In the genomic region with DNA sequence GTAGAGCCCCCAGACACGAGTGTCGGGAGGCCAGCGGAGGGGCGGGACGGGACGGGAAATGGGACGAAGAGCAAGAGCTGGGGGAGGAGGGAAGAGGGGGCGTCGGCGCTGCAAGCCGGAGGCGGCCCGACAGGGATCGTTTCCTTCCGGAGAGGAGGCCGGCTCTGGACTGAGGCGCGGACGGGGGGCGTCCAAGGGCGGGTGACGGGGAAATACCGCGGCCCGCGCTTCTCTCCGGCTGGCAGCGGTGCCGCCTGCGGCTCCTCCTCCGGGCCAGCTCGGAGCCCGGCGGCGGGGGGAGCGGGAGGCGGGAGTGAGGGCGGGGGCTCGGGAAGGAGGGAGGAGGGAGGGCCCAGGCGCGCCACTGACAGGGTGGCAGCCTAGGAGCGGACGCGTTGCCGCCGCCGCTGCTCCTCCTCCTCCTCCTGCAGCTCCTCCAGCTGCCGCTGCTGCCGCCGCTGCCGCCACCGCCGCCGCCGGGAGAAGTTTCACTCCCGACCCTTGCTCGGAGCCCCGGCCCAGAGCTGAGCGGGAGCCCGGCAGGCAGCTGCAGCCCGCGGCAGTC, we compare ENCODE assay signal across 8 cellular contexts. TPM values are rescaled to one million over a fixed set of nuclear protein-coding genes. Genes with fewer than 3 reads are reported as not detected.
DNase-seq lines count a peak whose midpoint lies in the region; ATAC-seq, FAIRE-seq and TF ChIP-seq lines count a peak whose summit lies in the region.

Gene CHSY3, plus strand, starts transcription at position 364 of the 565 bp plus-strand sequence.

- POLR2A ChIA-PET in PC-3 (lab: Charles Lee; ENCODE audit: unreplicated experiment): interaction anchor here (0.6 kb wide), 2 partner anchors 617 to 1803 kb away, joined by 3 to 9 read pairs; no protein-coding TSS in a partner anchor

- H3K4me3 ChIP-seq in PC-3 (ENCODE audit: low read length) (peak within 1 kb of the TSS; percentile 69), ascending aorta (peak within 1 kb of the TSS; percentile 81 to 90), right atrium auricular region (peak within 1 kb of the TSS; percentile 65 to 84), pancreas (peak within 1 kb of the TSS; percentile 60 to 75 (median 64))

- no peak for FAIRE-seq in pancreas (lab: Jason Lieb, UNC)

- no peak; the same call in 1 of the 2 replicates for TF ChIP-seq CTCF in C4-2B (conservative IDR thresholded peaks at IDR 0.05)
- no peak for TF ChIP-seq CTCF in PC-3 (conservative IDR thresholded peaks at IDR 0.05; ENCODE audit: low read depth, low read length)
- peak in 2 of 3 experiments; percentile 5 to 53 for TF ChIP-seq CTCF in ascending aorta (IDR thresholded peaks at IDR 0.05)
- TF ChIP-seq CTCF in right atrium auricular region (IDR thresholded peaks at IDR 0.05): peak in 1 of 2 donors; percentile 47
- TF ChIP-seq CTCF in pancreas (IDR thresholded peaks at IDR 0.05): no peak

- no peaks in the 10 kb centered on the region for H3K79me2 ChIP-seq in PC-3 (ENCODE audit: low read length)

- DNase-seq in PC-3 (peak; percentile 54), ascending aorta (ENCODE audit: low spot score in 2 of 2) (peak; percentile 36 to 95), right atrium auricular region (ENCODE audit: low spot score) (peak; percentile 79), pancreas (peak; percentile 83 to 92 (median 86))

- intact Hi-C loops in PC-3 (cut with micrococcal nuclease): loop anchor here (5.0 to 10.0 kb wide), 5 partner anchors 61 to 1163 kb away; no protein-coding TSS in a partner anchor
- intact Hi-C loops in ascending aorta (cut with DNase I): loop anchor here (2.0 to 5.0 kb wide), 7 partner anchors 57 to 1513 kb away; partner anchors contain the start of gene CDC42SE2
- intact Hi-C loops in pancreas (cut with DNase I): no loop called here

- ATAC-seq in GM19324 (IDR thresholded peaks at IDR 0.05; ENCODE audit: low FRiP score, unreplicated experiment) (peak; percentile 61), HG03432 (IDR thresholded peaks at IDR 0.05; ENCODE audit: unreplicated experiment) (peak; percentile 81), PC-3 (peak; percentile 84), pancreas (peak; percentile 94 to 97 (median 96)), HG03280 (IDR thresholded peaks at IDR 0.05; ENCODE audit: unreplicated experiment) (no peak)

- H3K9ac ChIP-seq in PC-3 (ENCODE audit: low read length): peak within 1 kb of the TSS; percentile 38

- H4K20me1 ChIP-seq in PC-3 (ENCODE audit: low read length): no peaks in the 10 kb centered on the region

- 0 to 1% methylated on average over 24 to 60 of the region's 62 CpGs for WGBS in pancreas, 2 donors

- H3K36me3 ChIP-seq in PC-3 (ENCODE audit: low read depth, low read length): no peaks in the 10 kb centered on the region
- H3K36me3 ChIP-seq in ascending aorta: no peaks in the 10 kb centered on the region
- no peaks in the 10 kb centered on the region for H3K36me3 ChIP-seq in right atrium auricular region
- H3K36me3 ChIP-seq in pancreas: no peaks in the 10 kb centered on the region

- peak within 1 kb of the TSS; percentile 90 for H3K4me2 ChIP-seq in PC-3 (ENCODE audit: low read length)

- peak within 1 kb of the TSS; percentile 33; the same call in 1 of the 2 replicates for H3K27ac ChIP-seq in C4-2B
- no peak within 1 kb of the TSS for H3K27ac ChIP-seq in PC-3 (ENCODE audit: low read length)
- H3K27ac ChIP-seq in ascending aorta: peak within 1 kb of the TSS; percentile 95 to 97
- H3K27ac ChIP-seq in right atrium auricular region: peak within 1 kb of the TSS; percentile 85 to 86
- H3K27ac ChIP-seq in pancreas: peak within 1 kb of the TSS in 1 of 4 donors; percentile 22

- H3K9me3 ChIP-seq in PC-3 (ENCODE audit: low read length) (no peaks in the 10 kb centered on the region), ascending aorta (no peaks in the 10 kb centered on the region), right atrium auricular region (no peaks in the 10 kb centered on the region), pancreas (no peaks in the 10 kb centered on the region)

- no peaks in the 10 kb centered on the region for H3K4me1 ChIP-seq in PC-3 (ENCODE audit: insufficient read depth, low read length)
- H3K4me1 ChIP-seq in ascending aorta: peaks cover 0 to 4% of the 10 kb centered on the region in 2 donors
- H3K4me1 ChIP-seq in right atrium auricular region: peaks cover 0 to 23% of the 10 kb centered on the region in 2 donors
- peaks cover 0 to 10% (median 0%) of the 10 kb centered on the region in 3 donors for H3K4me1 ChIP-seq in pancreas

- H3K27me3 ChIP-seq in PC-3 (ENCODE audit: low read length) (peaks cover 13% of the 10 kb centered on the region), ascending aorta (no peaks in the 10 kb centered on the region), right atrium auricular region (no peaks in the 10 kb centered on the region), pancreas (peaks cover 0 to 8% (median 3%) of the 10 kb centered on the region in 4 donors)

- peak within 1 kb of the TSS; percentile 81 for H2AFZ ChIP-seq in PC-3 (ENCODE audit: low read length)

- CTCF ChIA-PET in PC-3 (lab: Charles Lee): no interaction called here

- no peaks in the 10 kb centered on the region for H3F3A ChIP-seq in PC-3 (ENCODE audit: low read length, unreplicated experiment)

- H3K9me2 ChIP-seq in PC-3 (replicated peaks; ENCODE audit: low read length): no peaks in the 10 kb centered on the region

- no TSS peak for BruUV-seq in PC-3 (replicated peaks; lab: Mats Ljungman, UMichigan)

RNA-seq across cellular contexts. Expression of gene CHSY3, which starts in this region (rescaled TPM):
- total RNA-seq in PC-3 (2014; rRNA removed): 1.7 and 1.8 TPM in 2 replicates
- 51.3 TPM for total RNA-seq in ascending aorta
- total RNA-seq in right atrium auricular region: 1 to 10 TPM; 2.5 TPM
- 1 to 10 TPM in 2 of 6 donors, under 1 TPM in 4; 0.09 to 1.2 (median 0.27) TPM for total RNA-seq in pancreas
- under 1 TPM; 0.07 to 0.15 TPM for polyA plus RNA-seq in pancreas

Comparison
In these comparisons a context has a peak if more than half of its experiments do, and no peak if none do; other contexts are left out.
1. RNA of gene CHSY3 (total RNA-seq): 51.3 TPM in ascending aorta (single experiment); 2.5 TPM in right atrium auricular region, 1.7 to 1.8 TPM in PC-3 and 0.09 to 1.2 TPM in pancreas; every median in the first group is over 10 times any median in the second.
2. CTCF ChIP-seq: peak in ascending aorta (2 of 3); none in C4-2B (single experiment), PC-3 (single experiment) and pancreas (0 of 4).
3. intact Hi-C loops: an anchor here in PC-3 (5.0 to 10.0 kb wide) and ascending aorta (2.0 to 5.0 kb wide); none called in pancreas.
4. Peak in every context shown above with its lines, with median percentiles within 50 percentile points of each other: DNase-seq and H3K4me3 ChIP-seq.